ENCODE assay signal across 6 cellular contexts in genomic region chr1:44820328-44820944, GRCh38. TPM values are rescaled to one million over a fixed set of nuclear protein-coding genes. Genes with fewer than 3 reads are reported as not detected.
DNase-seq lines count a peak whose midpoint lies in the region; ATAC-seq, FAIRE-seq and TF ChIP-seq lines count a peak whose summit lies in the region.

No MANE protein-coding gene starts in this region.

- H3K27me3 ChIP-seq in HAP-1 (ENCODE audit: low read depth) (no peaks in the 10 kb centered on the region), osteoblast (ENCODE audit: insufficient read depth, low read length) (no peaks in the 10 kb centered on the region)

- no peaks in the 10 kb centered on the region for H3K9me3 ChIP-seq in HAP-1
- H3K9me3 ChIP-seq in osteoblast (ENCODE audit: low read depth, low read length) = no peaks in the 10 kb centered on the region

- ATAC-seq in HG03135 (IDR thresholded peaks at IDR 0.05; ENCODE audit: unreplicated experiment) = no peak

- H4K20me1 ChIP-seq in osteoblast (ENCODE audit: insufficient read depth, low read length) = no peaks in the 10 kb centered on the region

- H3K4me1 ChIP-seq in HAP-1 = peaks cover 12% of the 10 kb centered on the region
- peaks cover 13% of the 10 kb centered on the region for H3K4me1 ChIP-seq in osteoblast (ENCODE audit: insufficient read depth, low read length)

- TF ChIP-seq CTCF in cardiac fibroblast (IDR thresholded peaks at IDR 0.05; ENCODE audit: low read depth, low read length) = no peak
- no peak for TF ChIP-seq CTCF in osteoblast (IDR thresholded peaks at IDR 0.05; ENCODE audit: extremely low read depth, low read depth, low read length)

- no peaks in the 10 kb centered on the region for H3K79me2 ChIP-seq in osteoblast (ENCODE audit: insufficient read depth, low read length)

- peak overlapping the region; percentile 99 for H3K27ac ChIP-seq in osteoblast (ENCODE audit: low read depth, low read length)

- DNase-seq in HAP-1 (ENCODE audit: low spot score in 2 of 2) (no peak), cardiac fibroblast (ENCODE audit: low read depth in 2 of 2) (no peak), osteoblast (ENCODE audit: insufficient read length, low spot score, missing footprints) (peak; percentile 82), frontal cortex (ENCODE audit: low spot score in 2 of 2) (no peak)
- DNase-seq in activated CD4-positive, alpha-beta T cell treated with anti-CD3 and anti-CD28 coated beads, Interleukin-2, amount 50 U/mL, for 4 hours = no peak

- in situ Hi-C loops in HAP-1 (cut with MboI; ENCODE audit: low sequenced_read_pairs) = no loop called here

- H2AFZ ChIP-seq in osteoblast (ENCODE audit: low read length) = peak overlapping the region; percentile 88

- H3K4me2 ChIP-seq in osteoblast (ENCODE audit: insufficient read depth, low read length) = peak overlapping the region; percentile 97

- H3K4me3 ChIP-seq in HAP-1 (peak overlapping the region; percentile 16), cardiac fibroblast (replicated peaks in 1 of 2; ENCODE audit: low read depth in 2 of 2, low read length in 2 of 2) (peak overlapping the region; percentile 46 to 51), osteoblast (ENCODE audit: insufficient read depth, low read length) (peak overlapping the region; percentile 69)

- no peak for FAIRE-seq in frontal cortex (lab: Jason Lieb, UNC)

- H3K36me3 ChIP-seq in HAP-1 (replicated peaks) (no peaks in the 10 kb centered on the region), osteoblast (ENCODE audit: insufficient read depth, low read length) (peaks cover 6% of the 10 kb centered on the region)

RNA-seq across cellular contexts. Expression of gene BTBD19, which starts 12.1 kb away (rescaled TPM):
- total RNA-seq in osteoblast = 21.4 and 23.6 TPM in 2 replicates
- under 0.01 TPM for total RNA-seq in frontal cortex

RNA-seq across cellular contexts. Expression of gene DYNLT4, which starts 13.3 kb away (rescaled TPM):
- total RNA-seq in osteoblast (0.29 and 0.36 TPM in 2 replicates), frontal cortex (not detected)

RNA-seq across cellular contexts. Expression of gene PLK3, which starts 20.3 kb away (rescaled TPM):
- total RNA-seq in osteoblast = 33.7 and 35.1 TPM in 2 replicates
- 10.2 TPM for total RNA-seq in frontal cortex

RNA-seq across cellular contexts. Expression of gene PTCH2, which starts 22.6 kb away (rescaled TPM):
- total RNA-seq in osteoblast (0.29 and 0.36 TPM in 2 replicates), frontal cortex (0.82 TPM)

RNA-seq across cellular contexts. Expression of gene BEST4, which starts 32.5 kb away (rescaled TPM):
- under 0.01 TPM in 1 of 2 replicates, not detected in the other for total RNA-seq in osteoblast
- total RNA-seq in frontal cortex = 0.41 TPM

Comparison
In these comparisons a context has a peak if more than half of its experiments do, and no peak if none do; other contexts are left out.
1. H3K4me3 ChIP-seq: peak in every context shown above with its lines; median percentile 69 in osteoblast; 48 in cardiac fibroblast; 16 in HAP-1.
2. RNA of gene BTBD19, which starts 12.1 kb away (total RNA-seq): 21.4 to 23.6 TPM in osteoblast; under 0.01 TPM in frontal cortex (single experiment); every median in the first group is over 10 times any median in the second.